In genomic region chr6:52160468-52161104, GRCh38 we compare ENCODE assay signal across 20 cellular contexts. TPM values are rescaled to one million over a fixed set of nuclear protein-coding genes. Genes with fewer than 3 reads are reported as not detected.
DNase-seq lines count a peak whose midpoint lies in the region; ATAC-seq and TF ChIP-seq lines count a peak whose summit lies in the region.
"Had no signal": no experiment of that assay in that cellular context is flagged by ENCODE, and none has a peak within 500 bp of the region (broad histone marks: within the 10 kb centered on the region; RNA-seq: fewer than 3 reads in every experiment).

No MANE protein-coding gene starts in this region.

- H3K36me3 Mint-ChIP-seq in activated naive CD4-positive, alpha-beta T cell treated with anti-CD3 and anti-CD28 coated beads, Interleukin-2, amount 50 U/mL, for 24 hours: peaks cover 1% of the 10 kb centered on the region
- peaks cover 24% of the 10 kb centered on the region for H3K36me3 Mint-ChIP-seq in activated T-helper 17 cell treated with anti-CD3 and anti-CD28 coated beads, Interleukin-2, amount 50 U/mL, for 72 hours (ENCODE audit: low read depth)
- H3K36me3 Mint-ChIP-seq in stimulated activated naive CD8-positive, alpha-beta T cell treated with anti-CD3 and anti-CD28 coated beads, Interleukin-15, Interleukin-2, amounts not matched to agents 100 ng/mL and 50 ng/mL, for 24 hours (ENCODE audit: low read depth): peaks cover 20% of the 10 kb centered on the region

- 84 to 87% methylated on average over 4 of the region's 4 CpGs for WGBS in sigmoid colon, 2 donors

- peaks cover 0 to 3% (median 0%) of the 10 kb centered on the region in 4 donors for H3K9me3 ChIP-seq in sigmoid colon

- H3K9me3 Mint-ChIP-seq in activated naive CD4-positive, alpha-beta T cell treated with anti-CD3 and anti-CD28 coated beads, Interleukin-2, amount 50 U/mL, for 24 hours: no peaks in the 10 kb centered on the region
- peaks cover 3% of the 10 kb centered on the region for H3K9me3 Mint-ChIP-seq in activated T-helper 17 cell treated with anti-CD3 and anti-CD28 coated beads, Interleukin-2, amount 50 U/mL, for 72 hours
- peaks cover 13% of the 10 kb centered on the region for H3K9me3 Mint-ChIP-seq in stimulated activated naive CD8-positive, alpha-beta T cell treated with anti-CD3 and anti-CD28 coated beads, Interleukin-15, Interleukin-2, amounts not matched to agents 100 ng/mL and 50 ng/mL, for 24 hours

- H3K36me3 ChIP-seq in sigmoid colon: no peaks in the 10 kb centered on the region
- H3K36me3 ChIP-seq: BLaER1 had no signal

- no peak for TF ChIP-seq CTCF in sigmoid colon (IDR thresholded peaks at IDR 0.05)

- no peak for TF ChIP-seq EP300 in sigmoid colon (IDR thresholded peaks at IDR 0.05)

- H3K27ac Mint-ChIP-seq in activated naive CD4-positive, alpha-beta T cell treated with anti-CD3 and anti-CD28 coated beads, Interleukin-2, amount 50 U/mL, for 24 hours: peak overlapping the region; percentile 96
- H3K27ac Mint-ChIP-seq in activated T-helper 17 cell treated with anti-CD3 and anti-CD28 coated beads, Interleukin-2, amount 50 U/mL, for 72 hours: peak overlapping the region; percentile 95
- H3K27ac Mint-ChIP-seq in stimulated activated naive CD8-positive, alpha-beta T cell treated with anti-CD3 and anti-CD28 coated beads, Interleukin-15, Interleukin-2, amounts not matched to agents 100 ng/mL and 50 ng/mL, for 24 hours: peak overlapping the region; percentile 98
- H3K27ac Mint-ChIP-seq: H9 had no signal

- no peaks in the 10 kb centered on the region for H3K27me3 ChIP-seq in sigmoid colon
- H3K27me3 ChIP-seq: BLaER1 had no signal

- H3K27ac ChIP-seq in sigmoid colon: no peak overlapping the region
- H3K27ac ChIP-seq: 22Rv1, BLaER1 had no signal

- DNase-seq in DMS53 (lab: John Stamatoyannopoulos, UW) (peak; percentile 5), DMS53 treated with DMSO at 0.1 percent for 48 hours (lab: John Stamatoyannopoulos, UW; ENCODE audit: unreplicated experiment) (no peak), NOMO-1 (lab: John Stamatoyannopoulos, UW; ENCODE audit: unreplicated experiment in 2 of 2) (no peak), sigmoid colon (no peak)
- no peak for DNase-seq in activated naive CD4-positive, alpha-beta T cell treated with anti-CD3 and anti-CD28 coated beads, Interleukin-2, amount 50 U/mL, for 16 hours
- DNase-seq: H9, IMR-90, Kasumi-1, NCI-H1417, NCI-H2029, NCI-H2171 treated with DMSO at 0.1 percent for 48 hours, NCI-H82, SIG-M5 had no signal

- peak; percentile 67 for ATAC-seq in activated T-helper 17 cell treated with anti-CD3 and anti-CD28 coated beads, Interleukin-2, amount 50 U/mL, for 72 hours (replicated peaks)
- ATAC-seq: Panc1 had no signal

- peak overlapping the region; percentile 77 for H3K4me3 Mint-ChIP-seq in activated naive CD4-positive, alpha-beta T cell treated with anti-CD3 and anti-CD28 coated beads, Interleukin-2, amount 50 U/mL, for 24 hours
- H3K4me3 Mint-ChIP-seq in activated T-helper 17 cell treated with anti-CD3 and anti-CD28 coated beads, Interleukin-2, amount 50 U/mL, for 72 hours: peak overlapping the region; percentile 70
- H3K4me3 Mint-ChIP-seq in stimulated activated naive CD8-positive, alpha-beta T cell treated with anti-CD3 and anti-CD28 coated beads, Interleukin-15, Interleukin-2, amounts not matched to agents 100 ng/mL and 50 ng/mL, for 24 hours: peak overlapping the region; percentile 57
- H3K4me3 Mint-ChIP-seq: H9 had no signal

- intact Hi-C loops in sigmoid colon (cut with DNase I): no loop called here

- TF ChIP-seq POLR2A in sigmoid colon (IDR thresholded peaks at IDR 0.05): no peak

- no peak overlapping the region for H3K4me3 ChIP-seq in sigmoid colon
- H3K4me3 ChIP-seq: BLaER1 had no signal

- H3K4me1 ChIP-seq in sigmoid colon: no peaks in the 10 kb centered on the region

- H3K4me1 Mint-ChIP-seq in activated naive CD4-positive, alpha-beta T cell treated with anti-CD3 and anti-CD28 coated beads, Interleukin-2, amount 50 U/mL, for 24 hours: peaks cover 56% of the 10 kb centered on the region
- peaks cover 65% of the 10 kb centered on the region for H3K4me1 Mint-ChIP-seq in activated T-helper 17 cell treated with anti-CD3 and anti-CD28 coated beads, Interleukin-2, amount 50 U/mL, for 72 hours
- H3K4me1 Mint-ChIP-seq in stimulated activated naive CD8-positive, alpha-beta T cell treated with anti-CD3 and anti-CD28 coated beads, Interleukin-15, Interleukin-2, amounts not matched to agents 100 ng/mL and 50 ng/mL, for 24 hours (ENCODE audit: low read depth): peaks cover 87% of the 10 kb centered on the region

- H3K27me3 Mint-ChIP-seq in activated naive CD4-positive, alpha-beta T cell treated with anti-CD3 and anti-CD28 coated beads, Interleukin-2, amount 50 U/mL, for 24 hours: peaks cover 8% of the 10 kb centered on the region
- H3K27me3 Mint-ChIP-seq in activated T-helper 17 cell treated with anti-CD3 and anti-CD28 coated beads, Interleukin-2, amount 50 U/mL, for 72 hours: peaks cover 4% of the 10 kb centered on the region
- peaks cover 15% of the 10 kb centered on the region for H3K27me3 Mint-ChIP-seq in stimulated activated naive CD8-positive, alpha-beta T cell treated with anti-CD3 and anti-CD28 coated beads, Interleukin-15, Interleukin-2, amounts not matched to agents 100 ng/mL and 50 ng/mL, for 24 hours

RNA-seq across cellular contexts. Expression of gene IL17A, which starts 25.6 kb away (rescaled TPM):
- 100 to 1,000 TPM in 1 of 2 donors, 10 to 100 TPM in 1; 45.4 to 141 TPM for total RNA-seq in activated T-helper 17 cell treated with anti-CD3 and anti-CD28 coated beads, Interleukin-2, amount 50 U/mL, for 72 hours
- not detected for total RNA-seq in sigmoid colon
- under 1 TPM in 1 of 3 donors, not detected in 2; 0.39 TPM for polyA plus RNA-seq in sigmoid colon
- total RNA-seq: H9, IMR-90, NCI-H460 had no signal
- polyA plus RNA-seq: IMR-90 had no signal

Comparison
In these comparisons a context has a peak if more than half of its experiments do, and no peak if none do; other contexts are left out.
1. RNA of gene IL17A, which starts 25.6 kb away (total RNA-seq): 45.4 to 141 TPM in activated T-helper 17 cell treated with anti-CD3 and anti-CD28 coated beads, Interleukin-2, amount 50 U/mL, for 72 hours; not detected in sigmoid colon; every median in the first group is over 10 times any median in the second.
2. Peak in every context shown above with its lines, with median percentiles within 50 percentile points of each other: H3K27ac Mint-ChIP-seq and H3K4me3 Mint-ChIP-seq.